Comparison of ENCODE assay signal across 1 cellular context in the genomic region with DNA sequence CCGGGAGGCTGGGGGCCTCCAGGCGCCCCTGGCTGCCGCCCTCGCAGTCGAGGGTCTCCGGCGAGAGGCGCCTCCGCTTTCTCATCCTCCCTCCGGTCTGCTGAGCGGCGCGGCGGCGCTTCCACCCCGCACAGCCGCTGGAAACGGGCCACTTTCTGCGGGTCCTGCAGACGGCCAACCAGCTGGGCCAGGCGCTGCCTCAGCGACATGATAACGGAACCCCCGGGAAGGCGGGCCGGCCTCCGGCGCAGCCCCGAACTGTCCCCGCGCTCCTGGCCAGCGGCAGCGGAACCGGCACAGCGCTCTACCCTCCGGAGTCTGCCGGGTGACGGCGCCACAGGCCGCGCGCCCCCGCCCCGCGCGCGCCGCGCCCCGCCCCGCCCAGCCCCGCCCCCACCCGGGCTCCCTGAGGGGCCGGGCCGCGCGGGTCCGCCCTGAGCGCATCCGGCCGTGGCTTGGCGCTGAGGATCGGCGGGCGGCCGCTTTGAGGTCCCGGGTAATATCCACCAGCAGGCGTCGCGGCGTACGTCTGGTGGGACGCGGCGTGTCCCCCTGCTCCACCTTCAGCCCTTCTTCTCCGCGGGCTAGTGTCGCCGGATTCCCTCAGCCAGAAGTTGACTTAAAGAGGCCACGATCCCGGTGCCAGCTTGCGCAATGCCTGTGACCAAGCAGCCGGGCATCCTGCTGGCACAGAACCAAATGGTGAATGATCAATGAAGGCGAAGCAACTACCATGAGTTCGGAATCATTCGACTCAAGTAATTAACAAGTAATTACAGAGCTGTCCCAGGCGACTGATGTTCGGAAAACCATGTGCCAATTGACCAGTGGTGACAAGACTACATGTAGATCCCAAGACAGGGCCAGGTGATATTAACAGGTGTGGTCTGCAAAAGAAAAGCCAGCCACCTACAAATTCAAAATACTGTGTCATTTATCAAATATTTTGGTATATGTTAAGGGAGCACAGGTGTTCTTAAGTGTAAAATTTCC.
TF ChIP-seq lines count a peak whose summit lies in the region.

A gene with protein sequence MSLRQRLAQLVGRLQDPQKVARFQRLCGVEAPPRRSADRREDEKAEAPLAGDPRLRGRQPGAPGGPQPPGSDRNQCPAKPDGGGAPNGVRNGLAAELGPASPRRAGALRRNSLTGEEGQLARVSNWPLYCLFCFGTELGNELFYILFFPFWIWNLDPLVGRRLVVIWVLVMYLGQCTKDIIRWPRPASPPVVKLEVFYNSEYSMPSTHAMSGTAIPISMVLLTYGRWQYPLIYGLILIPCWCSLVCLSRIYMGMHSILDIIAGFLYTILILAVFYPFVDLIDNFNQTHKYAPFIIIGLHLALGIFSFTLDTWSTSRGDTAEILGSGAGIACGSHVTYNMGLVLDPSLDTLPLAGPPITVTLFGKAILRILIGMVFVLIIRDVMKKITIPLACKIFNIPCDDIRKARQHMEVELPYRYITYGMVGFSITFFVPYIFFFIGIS (minus strand): TSS at position 330 of the 993 bp plus-strand sequence. CDS start 121 bp downstream, at position 209.

TF ChIP-seq in HepG2, 621 proteins besides CTCF, POLR2A, EP300 and RAD21 (continued from another document and continues in another):
- TF ChIP-seq, protein P1, sequence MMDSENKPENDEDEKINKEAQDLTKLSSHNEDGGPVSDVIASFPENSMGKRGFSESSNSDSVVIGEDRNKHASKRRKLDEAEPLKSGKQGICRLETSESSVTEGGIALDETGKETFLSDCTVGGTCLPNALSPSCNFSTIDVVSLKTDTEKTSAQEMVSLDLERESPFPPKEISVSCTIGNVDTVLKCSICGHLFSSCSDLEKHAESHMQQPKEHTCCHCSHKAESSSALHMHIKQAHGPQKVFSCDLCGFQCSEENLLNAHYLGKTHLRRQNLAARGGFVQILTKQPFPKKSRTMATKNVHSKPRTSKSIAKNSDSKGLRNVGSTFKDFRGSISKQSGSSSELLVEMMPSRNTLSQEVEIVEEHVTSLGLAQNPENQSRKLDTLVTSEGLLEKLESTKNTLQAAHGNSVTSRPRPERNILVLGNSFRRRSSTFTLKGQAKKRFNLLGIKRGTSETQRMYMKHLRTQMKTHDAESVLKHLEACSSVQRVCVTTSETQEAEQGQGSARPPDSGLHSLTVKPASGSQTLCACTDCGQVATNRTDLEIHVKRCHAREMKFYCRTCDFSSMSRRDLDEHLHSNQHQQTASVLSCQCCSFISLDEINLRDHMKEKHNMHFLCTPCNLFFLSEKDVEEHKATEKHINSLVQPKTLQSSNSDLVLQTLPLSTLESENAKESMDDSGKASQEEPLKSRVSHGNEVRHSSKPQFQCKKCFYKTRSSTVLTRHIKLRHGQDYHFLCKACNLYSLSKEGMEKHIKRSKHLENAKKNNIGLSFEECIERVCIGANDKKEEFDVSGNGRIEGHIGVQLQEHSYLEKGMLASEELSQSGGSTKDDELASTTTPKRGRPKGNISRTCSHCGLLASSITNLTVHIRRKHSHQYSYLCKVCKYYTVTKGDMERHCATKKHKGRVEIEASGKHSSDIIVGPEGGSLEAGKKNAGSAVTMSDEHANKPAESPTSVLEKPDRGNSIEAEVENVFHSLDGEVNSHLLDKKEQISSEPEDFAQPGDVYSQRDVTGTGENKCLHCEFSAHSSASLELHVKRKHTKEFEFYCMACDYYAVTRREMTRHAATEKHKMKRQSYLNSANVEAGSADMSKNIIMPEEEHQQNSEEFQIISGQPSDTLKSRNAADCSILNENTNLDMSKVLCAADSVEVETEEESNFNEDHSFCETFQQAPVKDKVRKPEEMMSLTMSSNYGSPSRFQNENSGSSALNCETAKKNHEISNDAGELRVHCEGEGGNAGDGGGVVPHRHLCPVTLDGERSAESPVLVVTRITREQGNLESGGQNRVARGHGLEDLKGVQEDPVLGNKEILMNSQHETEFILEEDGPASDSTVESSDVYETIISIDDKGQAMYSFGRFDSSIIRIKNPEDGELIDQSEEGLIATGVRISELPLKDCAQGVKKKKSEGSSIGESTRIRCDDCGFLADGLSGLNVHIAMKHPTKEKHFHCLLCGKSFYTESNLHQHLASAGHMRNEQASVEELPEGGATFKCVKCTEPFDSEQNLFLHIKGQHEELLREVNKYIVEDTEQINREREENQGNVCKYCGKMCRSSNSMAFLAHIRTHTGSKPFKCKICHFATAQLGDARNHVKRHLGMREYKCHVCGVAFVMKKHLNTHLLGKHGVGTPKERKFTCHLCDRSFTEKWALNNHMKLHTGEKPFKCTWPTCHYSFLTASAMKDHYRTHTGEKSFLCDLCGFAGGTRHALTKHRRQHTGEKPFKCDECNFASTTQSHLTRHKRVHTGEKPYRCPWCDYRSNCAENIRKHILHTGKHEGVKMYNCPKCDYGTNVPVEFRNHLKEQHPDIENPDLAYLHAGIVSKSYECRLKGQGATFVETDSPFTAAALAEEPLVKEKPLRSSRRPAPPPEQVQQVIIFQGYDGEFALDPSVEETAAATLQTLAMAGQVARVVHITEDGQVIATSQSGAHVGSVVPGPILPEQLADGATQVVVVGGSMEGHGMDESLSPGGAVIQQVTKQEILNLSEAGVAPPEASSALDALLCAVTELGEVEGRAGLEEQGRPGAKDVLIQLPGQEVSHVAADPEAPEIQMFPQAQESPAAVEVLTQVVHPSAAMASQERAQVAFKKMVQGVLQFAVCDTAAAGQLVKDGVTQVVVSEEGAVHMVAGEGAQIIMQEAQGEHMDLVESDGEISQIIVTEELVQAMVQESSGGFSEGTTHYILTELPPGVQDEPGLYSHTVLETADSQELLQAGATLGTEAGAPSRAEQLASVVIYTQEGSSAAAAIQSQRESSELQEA (CRISPR knock-in tag; IDR thresholded peaks at IDR 0.05; ENCODE audit: not compliant biosample characterization): no peak
- TF ChIP-seq ZNF547 (CRISPR knock-in tag; IDR thresholded peaks at IDR 0.05) (0 out of 2 replicates have a peak, but pooled peaks have one; percentile 34), NR2F1 (CRISPR knock-in tag; IDR thresholded peaks at IDR 0.05) (0 out of 4 replicates have a peak, but pooled peaks of 1 of the 2 experiments have one; percentile 22), ETV5 (CRISPR knock-in tag; IDR thresholded peaks at IDR 0.05; ENCODE audit: borderline replicate concordance) (peak; percentile 60), NCOA2 (CRISPR knock-in tag; IDR thresholded peaks at IDR 0.05) (0 out of 2 replicates have a peak, but pooled peaks have one; percentile 12), NCOA5 (CRISPR knock-in tag; IDR thresholded peaks at IDR 0.05) (no peak), CEBPG (CRISPR knock-in tag; IDR thresholded peaks at IDR 0.05) (peak; percentile 92), NFE2L1 (CRISPR knock-in tag; IDR thresholded peaks at IDR 0.05; ENCODE audit: borderline replicate concordance) (no peak), ZFX (CRISPR knock-in tag; IDR thresholded peaks at IDR 0.05; ENCODE audit: low read depth) (peak; percentile 82), POGZ (CRISPR knock-in tag; IDR thresholded peaks at IDR 0.05) (0 out of 2 replicates have a peak, but pooled peaks have one; percentile 12), ZNF564 (CRISPR knock-in tag; IDR thresholded peaks at IDR 0.05) (0 out of 2 replicates have a peak, but pooled peaks have one; percentile 46), SP4 (CRISPR knock-in tag; IDR thresholded peaks at IDR 0.05) (0 out of 2 replicates have a peak, but pooled peaks have one; percentile 6), NR3C1 (CRISPR knock-in tag; IDR thresholded peaks at IDR 0.05) (no peak), GPN1 (CRISPR knock-in tag; IDR thresholded peaks at IDR 0.05; ENCODE audit: borderline replicate concordance) (no peak), ZNF530 (CRISPR knock-in tag; IDR thresholded peaks at IDR 0.05; ENCODE audit: low read depth) (no peak), HNF4A (CRISPR knock-in tag; IDR thresholded peaks at IDR 0.05) (peak; percentile 14; the same call in 1 of the 2 replicates), ZNF777 (CRISPR knock-in tag; IDR thresholded peaks at IDR 0.05) (peak; percentile 97), ZNF563 (CRISPR knock-in tag; IDR thresholded peaks at IDR 0.05) (peak; percentile 20; the same call in 1 of the 2 replicates), RELA (CRISPR knock-in tag; IDR thresholded peaks at IDR 0.05) (no peak), PTBP1 (IDR thresholded peaks at IDR 0.05; ENCODE audit: low read depth, low read length, poor library complexity, severe bottlenecking) (no peak), MYC (CRISPR knock-in tag; IDR thresholded peaks at IDR 0.05; ENCODE audit: borderline replicate concordance) (peak; percentile 72), ZNF263 (CRISPR knock-in tag; IDR thresholded peaks at IDR 0.05) (peak; percentile 29), FOXA1 (IDR thresholded peaks at IDR 0.05) (no peak), FOXA1 (CRISPR knock-in tag; IDR thresholded peaks at IDR 0.05) (peak; percentile 30; the same call in 1 of the 2 replicates), RBFOX2 (IDR thresholded peaks at IDR 0.05; ENCODE audit: low read depth, low read length) (peak; percentile 83), ZNF788 (CRISPR knock-in tag; IDR thresholded peaks at IDR 0.05; ENCODE audit: borderline replicate concordance) (peak; percentile 71; the same call in 1 of the 2 replicates), KLF12 (CRISPR knock-in tag; IDR thresholded peaks at IDR 0.05; ENCODE audit: borderline replicate concordance) (peak; percentile 75; the same call in 1 of the 2 replicates), ZNF558 (CRISPR knock-in tag; IDR thresholded peaks at IDR 0.05; ENCODE audit: borderline replicate concordance) (0 out of 2 replicates have a peak, but pooled peaks have one; percentile 56), ZNF720 (CRISPR knock-in tag; IDR thresholded peaks at IDR 0.05) (no peak), ZNF138 (CRISPR knock-in tag; IDR thresholded peaks at IDR 0.05; ENCODE audit: low read depth) (no peak), TSC22D2 (CRISPR knock-in tag; IDR thresholded peaks at IDR 0.05; ENCODE audit: borderline replicate concordance) (no peak), KMT2B (CRISPR knock-in tag; IDR thresholded peaks at IDR 0.05) (0 out of 2 replicates have a peak, but pooled peaks have one; percentile 29), ZFP1 (CRISPR knock-in tag; IDR thresholded peaks at IDR 0.05) (no peak), HDAC2 (CRISPR knock-in tag; IDR thresholded peaks at IDR 0.05) (peak; percentile 68), MZF1 (CRISPR knock-in tag; IDR thresholded peaks at IDR 0.05; ENCODE audit: borderline replicate concordance) (no peak), ZFYVE20 (CRISPR knock-in tag; IDR thresholded peaks at IDR 0.05; ENCODE audit: borderline replicate concordance, low read depth) (no peak), MTF2 (CRISPR knock-in tag; IDR thresholded peaks at IDR 0.05; ENCODE audit: borderline replicate concordance) (0 out of 2 replicates have a peak, but pooled peaks have one; percentile 62), ZNF589 (CRISPR knock-in tag; conservative IDR thresholded peaks at IDR 0.05) (0 out of 2 replicates have a peak, but pooled peaks have one; percentile 6)
- TF ChIP-seq, protein P2, sequence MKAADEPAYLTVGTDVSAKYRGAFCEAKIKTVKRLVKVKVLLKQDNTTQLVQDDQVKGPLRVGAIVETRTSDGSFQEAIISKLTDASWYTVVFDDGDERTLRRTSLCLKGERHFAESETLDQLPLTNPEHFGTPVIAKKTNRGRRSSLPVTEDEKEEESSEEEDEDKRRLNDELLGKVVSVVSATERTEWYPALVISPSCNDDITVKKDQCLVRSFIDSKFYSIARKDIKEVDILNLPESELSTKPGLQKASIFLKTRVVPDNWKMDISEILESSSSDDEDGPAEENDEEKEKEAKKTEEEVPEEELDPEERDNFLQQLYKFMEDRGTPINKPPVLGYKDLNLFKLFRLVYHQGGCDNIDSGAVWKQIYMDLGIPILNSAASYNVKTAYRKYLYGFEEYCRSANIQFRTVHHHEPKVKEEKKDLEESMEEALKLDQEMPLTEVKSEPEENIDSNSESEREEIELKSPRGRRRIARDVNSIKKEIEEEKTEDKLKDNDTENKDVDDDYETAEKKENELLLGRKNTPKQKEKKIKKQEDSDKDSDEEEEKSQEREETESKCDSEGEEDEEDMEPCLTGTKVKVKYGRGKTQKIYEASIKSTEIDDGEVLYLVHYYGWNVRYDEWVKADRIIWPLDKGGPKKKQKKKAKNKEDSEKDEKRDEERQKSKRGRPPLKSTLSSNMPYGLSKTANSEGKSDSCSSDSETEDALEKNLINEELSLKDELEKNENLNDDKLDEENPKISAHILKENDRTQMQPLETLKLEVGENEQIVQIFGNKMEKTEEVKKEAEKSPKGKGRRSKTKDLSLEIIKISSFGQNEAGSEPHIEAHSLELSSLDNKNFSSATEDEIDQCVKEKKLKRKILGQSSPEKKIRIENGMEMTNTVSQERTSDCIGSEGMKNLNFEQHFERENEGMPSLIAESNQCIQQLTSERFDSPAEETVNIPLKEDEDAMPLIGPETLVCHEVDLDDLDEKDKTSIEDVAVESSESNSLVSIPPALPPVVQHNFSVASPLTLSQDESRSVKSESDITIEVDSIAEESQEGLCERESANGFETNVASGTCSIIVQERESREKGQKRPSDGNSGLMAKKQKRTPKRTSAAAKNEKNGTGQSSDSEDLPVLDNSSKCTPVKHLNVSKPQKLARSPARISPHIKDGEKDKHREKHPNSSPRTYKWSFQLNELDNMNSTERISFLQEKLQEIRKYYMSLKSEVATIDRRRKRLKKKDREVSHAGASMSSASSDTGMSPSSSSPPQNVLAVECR (CRISPR knock-in tag; IDR thresholded peaks at IDR 0.05; ENCODE audit: borderline replicate concordance): peak; percentile 69
- TF ChIP-seq, protein P3, sequence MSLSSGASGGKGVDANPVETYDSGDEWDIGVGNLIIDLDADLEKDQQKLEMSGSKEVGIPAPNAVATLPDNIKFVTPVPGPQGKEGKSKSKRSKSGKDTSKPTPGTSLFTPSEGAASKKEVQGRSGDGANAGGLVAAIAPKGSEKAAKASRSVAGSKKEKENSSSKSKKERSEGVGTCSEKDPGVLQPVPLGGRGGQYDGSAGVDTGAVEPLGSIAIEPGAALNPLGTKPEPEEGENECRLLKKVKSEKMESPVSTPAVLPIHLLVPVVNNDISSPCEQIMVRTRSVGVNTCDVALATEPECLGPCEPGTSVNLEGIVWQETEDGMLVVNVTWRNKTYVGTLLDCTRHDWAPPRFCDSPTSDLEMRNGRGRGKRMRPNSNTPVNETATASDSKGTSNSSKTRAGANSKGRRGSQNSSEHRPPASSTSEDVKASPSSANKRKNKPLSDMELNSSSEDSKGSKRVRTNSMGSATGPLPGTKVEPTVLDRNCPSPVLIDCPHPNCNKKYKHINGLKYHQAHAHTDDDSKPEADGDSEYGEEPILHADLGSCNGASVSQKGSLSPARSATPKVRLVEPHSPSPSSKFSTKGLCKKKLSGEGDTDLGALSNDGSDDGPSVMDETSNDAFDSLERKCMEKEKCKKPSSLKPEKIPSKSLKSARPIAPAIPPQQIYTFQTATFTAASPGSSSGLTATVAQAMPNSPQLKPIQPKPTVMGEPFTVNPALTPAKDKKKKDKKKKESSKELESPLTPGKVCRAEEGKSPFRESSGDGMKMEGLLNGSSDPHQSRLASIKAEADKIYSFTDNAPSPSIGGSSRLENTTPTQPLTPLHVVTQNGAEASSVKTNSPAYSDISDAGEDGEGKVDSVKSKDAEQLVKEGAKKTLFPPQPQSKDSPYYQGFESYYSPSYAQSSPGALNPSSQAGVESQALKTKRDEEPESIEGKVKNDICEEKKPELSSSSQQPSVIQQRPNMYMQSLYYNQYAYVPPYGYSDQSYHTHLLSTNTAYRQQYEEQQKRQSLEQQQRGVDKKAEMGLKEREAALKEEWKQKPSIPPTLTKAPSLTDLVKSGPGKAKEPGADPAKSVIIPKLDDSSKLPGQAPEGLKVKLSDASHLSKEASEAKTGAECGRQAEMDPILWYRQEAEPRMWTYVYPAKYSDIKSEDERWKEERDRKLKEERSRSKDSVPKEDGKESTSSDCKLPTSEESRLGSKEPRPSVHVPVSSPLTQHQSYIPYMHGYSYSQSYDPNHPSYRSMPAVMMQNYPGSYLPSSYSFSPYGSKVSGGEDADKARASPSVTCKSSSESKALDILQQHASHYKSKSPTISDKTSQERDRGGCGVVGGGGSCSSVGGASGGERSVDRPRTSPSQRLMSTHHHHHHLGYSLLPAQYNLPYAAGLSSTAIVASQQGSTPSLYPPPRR (CRISPR knock-in tag; IDR thresholded peaks at IDR 0.05; ENCODE audit: borderline replicate concordance): peak; percentile 50; the same call in 1 of the 2 replicates
